1 cellular context compared by ENCODE assay signal in genomic region chr14:35112641-35113040, GRCh38.
TF ChIP-seq lines count a peak whose summit lies in the region.

No MANE protein-coding gene starts in this region.

TF ChIP-seq in IMR-90, 13 proteins besides CTCF, POLR2A, EP300 and RAD21 (continued from another document):
- TF ChIP-seq SMC3 (IDR thresholded peaks at IDR 0.05; ENCODE audit: low read depth, low read length) (no peak), RFX5 (IDR thresholded peaks at IDR 0.05; ENCODE audit: low read depth, low read length) (no peak), USF2 (IDR thresholded peaks at IDR 0.05; ENCODE audit: low read depth, low read length) (no peak), MAFK (IDR thresholded peaks at IDR 0.05; ENCODE audit: low read depth, low read length) (no peak), NFE2L2 (IDR thresholded peaks at IDR 0.05; ENCODE audit: low read depth, low read length) (no peak), CEBPB (IDR thresholded peaks at IDR 0.05; ENCODE audit: low read depth, low read length) (no peak), MXI1 (IDR thresholded peaks at IDR 0.05; ENCODE audit: borderline replicate concordance, low read depth, low read length) (no peak), CHD1 (IDR thresholded peaks at IDR 0.05; ENCODE audit: low read depth, low read length) (no peak), RCOR1 (IDR thresholded peaks at IDR 0.05; ENCODE audit: insufficient replicate concordance, low read length) (no peak), ELK1 (IDR thresholded peaks at IDR 0.05; ENCODE audit: borderline replicate concordance, low read depth, low read length) (no peak), BHLHE40 (IDR thresholded peaks at IDR 0.05; ENCODE audit: low read depth, low read length) (no peak)
